In the genomic region with DNA sequence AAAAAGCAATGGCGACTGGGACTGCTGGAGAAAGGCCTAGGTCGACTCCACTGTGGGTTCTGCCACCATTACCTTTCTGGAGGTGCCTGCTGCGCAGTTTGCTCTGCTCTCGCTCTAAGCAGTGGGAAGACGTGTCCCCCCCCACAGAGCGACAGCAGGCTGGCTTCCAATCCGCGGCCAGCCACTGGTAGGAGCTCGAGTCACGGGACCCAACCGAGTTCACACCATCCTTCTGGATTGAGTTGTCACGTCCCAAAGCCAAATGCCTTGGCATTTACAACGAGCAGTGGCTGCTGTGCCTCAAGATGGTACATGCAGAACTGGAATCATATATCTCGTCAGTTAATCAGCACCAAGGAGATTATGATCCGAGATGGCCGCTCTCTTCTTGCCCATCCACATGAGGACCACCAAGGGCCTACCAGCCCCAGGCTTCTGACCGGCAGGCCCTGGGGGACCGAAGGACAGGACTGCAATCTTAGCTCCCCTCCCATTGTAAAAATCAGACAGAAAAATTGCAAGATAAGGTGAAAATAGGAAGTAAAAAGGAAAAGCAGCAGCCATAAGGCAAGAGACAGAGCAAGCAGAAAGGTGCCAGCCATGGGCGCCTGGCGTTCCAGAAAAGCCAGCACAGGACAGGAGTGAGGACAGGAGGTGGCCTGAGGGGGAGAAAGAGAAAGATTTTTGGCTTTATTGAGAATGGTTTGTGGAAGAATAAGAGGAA, we compare ENCODE assay signal across 23 cellular contexts.
A peak's percentile ranks its signal among the peaks of the same experiment; 100 is the strongest.
DNase-seq lines count a peak whose midpoint lies in the region; ATAC-seq and TF ChIP-seq lines count a peak whose summit lies in the region.
"Had no signal": no experiment of that assay in that cellular context is flagged by ENCODE, and none has a peak within 500 bp of the region (broad histone marks: within the 10 kb centered on the region; RNA-seq: fewer than 3 reads in every experiment).

No MANE protein-coding gene starts in this region.

- no peak for ATAC-seq in gastrocnemius medialis
- no peak for ATAC-seq in left lung
- no peak for ATAC-seq in GM18868 (IDR thresholded peaks at IDR 0.05; ENCODE audit: unreplicated experiment)
- no peak for ATAC-seq in GM19324 (IDR thresholded peaks at IDR 0.05; ENCODE audit: low FRiP score, unreplicated experiment)
- ATAC-seq: activated CD8-positive, alpha-beta T cell treated with anti-CD3 and anti-CD28 coated beads for 36 hours; activated naive CD4-positive, alpha-beta T cell treated with anti-CD3 and anti-CD28 coated beads, Interleukin-2, amount 50 U/mL, for 72 hours; body of pancreas; natural killer cell treated with Interleukin-12 subunit alpha and Interleukin-12 subunit beta and Interleukin-15 and Interleukin-18, amount 100 ng/mL, for 72 hours had no signal

- peak; percentile 14 for DNase-seq in cortex of kidney (lab: John Stamatoyannopoulos, UW)
- DNase-seq in gastrocnemius medialis, result no peak
- DNase-seq in left lung, result no peak
- DNase-seq in NCI-H146 (lab: John Stamatoyannopoulos, UW), result no peak
- DNase-seq: activated B cell treated with CpG ODN at 0.5 μM for 24 hours; activated CD8-positive, alpha-beta T cell treated with anti-CD3 and anti-CD28 coated beads for 36 hours; activated T-cell treated with anti-CD3 and anti-CD28 coated beads, Interleukin-2, amount 50 U/mL, for 1 hour; body of pancreas; CD4-positive, alpha-beta memory T cell; KG1; NCI-H1105; NCI-H524; stimulated activated naive CD8-positive, alpha-beta T cell treated with anti-CD3 and anti-CD28 coated beads, Interleukin-15, amount 100 ng/mL, for 72 hours; T-helper 2 cell had no signal

- peak overlapping the region in 6 of 11 experiments; percentile 7 to 64 (median 44); a peak in 10 of 22 replicates for H3K9ac ChIP-seq in BLaER1 treated with 17β-estradiol and CSF1 and Interleukin-3, amounts not matched to agents 10 nM and 100 nM
- peak overlapping the region; percentile 19; the same call in 1 of the 2 replicates for H3K9ac ChIP-seq in OCI-LY3 (ENCODE audit: low read length)

- peaks cover 95 to 100% (median 100%) of the 10 kb centered on the region in 10 experiments for H3K4me1 ChIP-seq in BLaER1 treated with 17β-estradiol and CSF1 and Interleukin-3, amounts not matched to agents 10 nM and 100 nM
- H3K4me1 ChIP-seq in OCI-LY3 (ENCODE audit: low read length) (peaks cover 53% of the 10 kb centered on the region), gastrocnemius medialis (peaks cover 48 to 52% of the 10 kb centered on the region in 2 donors), left lung (peaks cover 13 to 28% of the 10 kb centered on the region in 2 donors)

- TF ChIP-seq CTCF in OCI-LY3 (IDR thresholded peaks at IDR 0.05; ENCODE audit: low read depth, low read length) (no peak), gastrocnemius medialis (IDR thresholded peaks at IDR 0.05 in 4 of 5, conservative IDR thresholded peaks at IDR 0.05 in 1 of 5) (no peak), left lung (IDR thresholded peaks at IDR 0.05) (no peak)

- intact Hi-C loops in gastrocnemius medialis (cut with DNase I; ENCODE audit: low total_unique reads) (loop anchor here (5.0 to 10.0 kb wide), 4 partner anchors 95 to 368 kb away; no protein-coding TSS in a partner anchor), left lung (cut with DNase I) (loop anchor here in 1 of 2 donors (5.0 kb wide), 1 partner anchor 75 kb away; a partner anchor contains a TSS)

- H3K27me3 ChIP-seq in BLaER1 treated with 17β-estradiol and CSF1 and Interleukin-3, amounts not matched to agents 10 nM and 100 nM, result no peaks in the 10 kb centered on the region
- no peaks in the 10 kb centered on the region for H3K27me3 ChIP-seq in OCI-LY3 (ENCODE audit: low read depth, low read length)
- no peaks in the 10 kb centered on the region for H3K27me3 ChIP-seq in gastrocnemius medialis
- no peaks in the 10 kb centered on the region for H3K27me3 ChIP-seq in left lung
- H3K27me3 ChIP-seq: body of pancreas, hepatocyte, vagina had no signal

- peaks cover 38 to 58% (median 48%) of the 10 kb centered on the region in 11 experiments for H3K36me3 ChIP-seq in BLaER1 treated with 17β-estradiol and CSF1 and Interleukin-3, amounts not matched to agents 10 nM and 100 nM
- H3K36me3 ChIP-seq in OCI-LY3 (replicated peaks; ENCODE audit: low read depth, low read length) (peaks cover 35% of the 10 kb centered on the region), gastrocnemius medialis (no peaks in the 10 kb centered on the region), left lung (peaks cover 0 to 41% of the 10 kb centered on the region in 2 donors)

- no peak for TF ChIP-seq POLR2A in gastrocnemius medialis (IDR thresholded peaks at IDR 0.05)

- H3K4me2 ChIP-seq in BLaER1 treated with 17β-estradiol and CSF1 and Interleukin-3, amounts not matched to agents 10 nM and 100 nM, result peak overlapping the region; percentile 68 to 90 (median 83)
- H3K4me2 ChIP-seq in OCI-LY3 (ENCODE audit: low read length), result peak overlapping the region; percentile 64
- H3K4me2 ChIP-seq: hepatocyte had no signal

- H3K9me3 ChIP-seq in BLaER1 treated with 17β-estradiol and CSF1 and Interleukin-3, amounts not matched to agents 10 nM and 100 nM (replicated peaks in 1 of 11), result no peaks in the 10 kb centered on the region
- H3K9me3 ChIP-seq in OCI-LY3 (ENCODE audit: insufficient read depth, low read length) (no peaks in the 10 kb centered on the region), gastrocnemius medialis (no peaks in the 10 kb centered on the region), left lung (no peaks in the 10 kb centered on the region)
- H3K9me3 ChIP-seq: body of pancreas, vagina had no signal

- H3K4me3 ChIP-seq in BLaER1 treated with 17β-estradiol and CSF1 and Interleukin-3, amounts not matched to agents 10 nM and 100 nM, result no peak overlapping the region
- H3K4me3 ChIP-seq in OCI-LY3 (ENCODE audit: low read length), result no peak overlapping the region
- no peak overlapping the region for H3K4me3 ChIP-seq in gastrocnemius medialis
- H3K4me3 ChIP-seq in left lung, result no peak overlapping the region
- H3K4me3 ChIP-seq: body of pancreas, coronary artery, hepatocyte, vagina had no signal

- H4K20me1 ChIP-seq in BLaER1 treated with 17β-estradiol and CSF1 and Interleukin-3, amounts not matched to agents 10 nM and 100 nM, result peaks cover 0 to 42% (median 0%) of the 10 kb centered on the region in 11 experiments; a peak in 3 of 22 replicates
- H4K20me1 ChIP-seq in OCI-LY3 (ENCODE audit: insufficient read depth, low read length), result no peaks in the 10 kb centered on the region

- H2AFZ ChIP-seq in OCI-LY3 (ENCODE audit: low read depth, low read length), result no peak overlapping the region
- H2AFZ ChIP-seq: hepatocyte had no signal

- H3K27ac ChIP-seq in BLaER1 treated with 17β-estradiol and CSF1 and Interleukin-3, amounts not matched to agents 10 nM and 100 nM, result peak overlapping the region in 9 of 11 experiments; percentile 42 to 94 (median 61); a peak in 16 of 22 replicates
- H3K27ac ChIP-seq in OCI-LY3 (ENCODE audit: low read length) (no peak overlapping the region), gastrocnemius medialis (peak overlapping the region; percentile 82 to 89 (median 86)), left lung (no peak overlapping the region)

- no peaks in the 10 kb centered on the region for H3K79me2 ChIP-seq in OCI-LY3 (ENCODE audit: low read length)
- H3K79me2 ChIP-seq: hepatocyte had no signal

- in situ Hi-C loops in gastrocnemius medialis (cut with MboI; ENCODE audit: low sequenced_read_pairs in 4 of 4), result no loop called here

Comparison
In these comparisons a context has a peak if more than half of its experiments do, and no peak if none do; other contexts are left out.
1. H3K27ac ChIP-seq: peak in BLaER1 treated with 17β-estradiol and CSF1 and Interleukin-3, amounts not matched to agents 10 nM and 100 nM (9 of 11) and gastrocnemius medialis (4 of 4); none in OCI-LY3 (single experiment) and left lung (0 of 2).